In the genomic region with DNA sequence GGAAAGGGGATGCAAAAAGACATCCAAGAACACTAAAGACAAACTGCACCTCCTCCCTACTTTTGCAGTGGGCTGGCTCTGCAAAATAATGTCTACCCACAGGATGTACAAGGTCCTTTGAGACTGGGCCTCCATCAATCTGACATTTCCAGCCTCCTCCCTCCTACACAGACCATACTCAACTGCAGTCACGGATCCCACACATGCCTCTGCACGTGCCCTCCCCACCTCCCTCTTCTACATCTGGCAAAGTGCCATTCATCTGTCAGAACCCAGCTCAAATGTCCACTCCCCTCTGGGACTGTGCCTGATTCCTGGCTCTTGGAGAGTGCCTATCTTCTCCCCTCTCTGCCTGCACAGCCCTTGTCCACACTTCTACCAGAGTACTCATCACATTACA, we compare ENCODE assay signal across 17 cellular contexts. TPM values are rescaled to one million over a fixed set of nuclear protein-coding genes. Genes with fewer than 3 reads are reported as not detected.
"Had no signal": no experiment of that assay in that cellular context is flagged by ENCODE, and none has a peak within 500 bp of the region (broad histone marks: within the 10 kb centered on the region; RNA-seq: fewer than 3 reads in every experiment).

No MANE protein-coding gene starts in this region.

- H3K27me3 ChIP-seq: tibial nerve, vagina had no signal

- H3K36me3 ChIP-seq: left ventricle myocardium inferior, tibial nerve, vagina had no signal

- ATAC-seq: activated CD4-positive, CD25-positive, alpha-beta regulatory T cell treated with anti-CD3 and anti-CD28 coated beads, Interleukin-2, amount 50 U/mL, for 24 hours; activated T-helper 17 cell treated with anti-CD3 and anti-CD28 coated beads, Interleukin-2, amount 50 U/mL, for 72 hours had no signal

- H3K4me1 ChIP-seq: left ventricle myocardium inferior, vagina had no signal

- DNase-seq: activated naive CD4-positive, alpha-beta T cell treated with Interleukin-2 at 50 U/mL for 16 hours; effector memory CD4-positive, alpha-beta T cell; hippocampal formation; kidney; left ventricle myocardium inferior; naive B cell; nucleus accumbens; stimulated activated CD4-positive, alpha-beta T cell treated with anti-CD3 and anti-CD28 coated beads, Interleukin-4, amount 100 ng/mL, for 24 hours; stimulated activated naive CD4-positive, alpha-beta T cell; substantia nigra; T-helper 9 cell had no signal

- H3K9me3 ChIP-seq: left ventricle myocardium inferior, tibial nerve, vagina had no signal

- H3K4me3 ChIP-seq: left ventricle myocardium inferior, skin epidermis, tibial nerve, vagina had no signal

- H3K27ac ChIP-seq: left ventricle myocardium inferior, vagina had no signal

RNA-seq across cellular contexts. Expression of gene CHRDL1, which starts 50.3 kb away (rescaled TPM):
- total RNA-seq: activated T-helper 17 cell treated with anti-CD3 and anti-CD28 coated beads, Interleukin-2, amount 50 U/mL, for 72 hours; bronchial epithelial cell had no signal
